ENCODE assay signal across 6 cellular contexts in genomic region chr6:72828904-72829303, GRCh38.
"Had no signal": no experiment of that assay in that cellular context is flagged by ENCODE, and none has a peak within 500 bp of the region (broad histone marks: within the 10 kb centered on the region; RNA-seq: fewer than 3 reads in every experiment).

No MANE protein-coding gene starts in this region.

- H3K4me3 Mint-ChIP-seq: IgD-negative memory B cell had no signal

- H3K27ac Mint-ChIP-seq: IgD-negative memory B cell had no signal

- H3K27me3 Mint-ChIP-seq: IgD-negative memory B cell had no signal

- ATAC-seq: HepG2, K562 had no signal

- DNase-seq: IMR-90, KBM-7 had no signal

- H3K4me3 ChIP-seq: K562 had no signal

- H3K27ac ChIP-seq: HL-60 had no signal
